ENCODE assay signal across 2 cellular contexts in the genomic region with DNA sequence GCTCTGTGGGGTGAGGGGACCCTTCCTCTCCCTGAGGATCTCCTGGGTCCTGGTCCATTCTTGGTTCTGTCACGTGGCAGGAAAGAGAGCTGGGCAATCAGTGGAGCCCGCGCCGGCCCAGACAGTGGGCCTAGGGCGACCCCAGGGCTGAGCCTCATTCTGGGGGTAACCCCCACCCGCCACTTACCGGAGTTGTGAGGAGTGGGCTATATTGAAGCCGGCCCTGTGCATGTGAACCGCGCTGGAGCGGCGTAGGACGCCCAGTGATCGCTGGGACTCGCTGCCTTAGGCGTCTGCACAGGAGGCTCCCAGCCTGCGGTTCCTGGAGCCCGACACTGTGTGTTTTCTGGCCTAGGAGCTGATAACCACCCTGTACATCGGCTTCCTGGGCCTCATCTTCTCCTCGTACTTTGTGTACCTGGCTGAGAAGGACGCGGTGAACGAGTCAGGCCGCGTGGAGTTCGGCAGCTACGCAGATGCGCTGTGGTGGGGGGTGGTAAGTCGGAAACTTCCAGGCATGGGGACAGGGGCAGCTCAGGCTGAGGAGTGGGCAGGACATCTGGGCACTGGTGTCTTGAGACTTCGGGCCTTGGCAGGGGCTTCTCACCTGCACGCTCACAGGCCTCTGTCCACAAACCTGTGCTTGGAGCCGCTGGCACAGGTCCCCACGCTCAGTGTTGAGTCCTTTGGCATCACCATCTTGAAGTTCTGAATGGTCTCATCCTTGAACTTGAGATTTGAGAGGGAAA.
TF ChIP-seq lines count a peak whose summit lies in the region.

No MANE protein-coding gene starts in this region.

TF ChIP-seq in H1, 55 proteins besides CTCF, POLR2A, EP300 and RAD21:
- TF ChIP-seq SP4 (IDR thresholded peaks at IDR 0.05; ENCODE audit: low read length): no peak
- TF ChIP-seq EZH2 (IDR thresholded peaks at IDR 0.05; ENCODE audit: low read depth, low read length, severe bottlenecking): no peak
- TF ChIP-seq, protein P1, sequence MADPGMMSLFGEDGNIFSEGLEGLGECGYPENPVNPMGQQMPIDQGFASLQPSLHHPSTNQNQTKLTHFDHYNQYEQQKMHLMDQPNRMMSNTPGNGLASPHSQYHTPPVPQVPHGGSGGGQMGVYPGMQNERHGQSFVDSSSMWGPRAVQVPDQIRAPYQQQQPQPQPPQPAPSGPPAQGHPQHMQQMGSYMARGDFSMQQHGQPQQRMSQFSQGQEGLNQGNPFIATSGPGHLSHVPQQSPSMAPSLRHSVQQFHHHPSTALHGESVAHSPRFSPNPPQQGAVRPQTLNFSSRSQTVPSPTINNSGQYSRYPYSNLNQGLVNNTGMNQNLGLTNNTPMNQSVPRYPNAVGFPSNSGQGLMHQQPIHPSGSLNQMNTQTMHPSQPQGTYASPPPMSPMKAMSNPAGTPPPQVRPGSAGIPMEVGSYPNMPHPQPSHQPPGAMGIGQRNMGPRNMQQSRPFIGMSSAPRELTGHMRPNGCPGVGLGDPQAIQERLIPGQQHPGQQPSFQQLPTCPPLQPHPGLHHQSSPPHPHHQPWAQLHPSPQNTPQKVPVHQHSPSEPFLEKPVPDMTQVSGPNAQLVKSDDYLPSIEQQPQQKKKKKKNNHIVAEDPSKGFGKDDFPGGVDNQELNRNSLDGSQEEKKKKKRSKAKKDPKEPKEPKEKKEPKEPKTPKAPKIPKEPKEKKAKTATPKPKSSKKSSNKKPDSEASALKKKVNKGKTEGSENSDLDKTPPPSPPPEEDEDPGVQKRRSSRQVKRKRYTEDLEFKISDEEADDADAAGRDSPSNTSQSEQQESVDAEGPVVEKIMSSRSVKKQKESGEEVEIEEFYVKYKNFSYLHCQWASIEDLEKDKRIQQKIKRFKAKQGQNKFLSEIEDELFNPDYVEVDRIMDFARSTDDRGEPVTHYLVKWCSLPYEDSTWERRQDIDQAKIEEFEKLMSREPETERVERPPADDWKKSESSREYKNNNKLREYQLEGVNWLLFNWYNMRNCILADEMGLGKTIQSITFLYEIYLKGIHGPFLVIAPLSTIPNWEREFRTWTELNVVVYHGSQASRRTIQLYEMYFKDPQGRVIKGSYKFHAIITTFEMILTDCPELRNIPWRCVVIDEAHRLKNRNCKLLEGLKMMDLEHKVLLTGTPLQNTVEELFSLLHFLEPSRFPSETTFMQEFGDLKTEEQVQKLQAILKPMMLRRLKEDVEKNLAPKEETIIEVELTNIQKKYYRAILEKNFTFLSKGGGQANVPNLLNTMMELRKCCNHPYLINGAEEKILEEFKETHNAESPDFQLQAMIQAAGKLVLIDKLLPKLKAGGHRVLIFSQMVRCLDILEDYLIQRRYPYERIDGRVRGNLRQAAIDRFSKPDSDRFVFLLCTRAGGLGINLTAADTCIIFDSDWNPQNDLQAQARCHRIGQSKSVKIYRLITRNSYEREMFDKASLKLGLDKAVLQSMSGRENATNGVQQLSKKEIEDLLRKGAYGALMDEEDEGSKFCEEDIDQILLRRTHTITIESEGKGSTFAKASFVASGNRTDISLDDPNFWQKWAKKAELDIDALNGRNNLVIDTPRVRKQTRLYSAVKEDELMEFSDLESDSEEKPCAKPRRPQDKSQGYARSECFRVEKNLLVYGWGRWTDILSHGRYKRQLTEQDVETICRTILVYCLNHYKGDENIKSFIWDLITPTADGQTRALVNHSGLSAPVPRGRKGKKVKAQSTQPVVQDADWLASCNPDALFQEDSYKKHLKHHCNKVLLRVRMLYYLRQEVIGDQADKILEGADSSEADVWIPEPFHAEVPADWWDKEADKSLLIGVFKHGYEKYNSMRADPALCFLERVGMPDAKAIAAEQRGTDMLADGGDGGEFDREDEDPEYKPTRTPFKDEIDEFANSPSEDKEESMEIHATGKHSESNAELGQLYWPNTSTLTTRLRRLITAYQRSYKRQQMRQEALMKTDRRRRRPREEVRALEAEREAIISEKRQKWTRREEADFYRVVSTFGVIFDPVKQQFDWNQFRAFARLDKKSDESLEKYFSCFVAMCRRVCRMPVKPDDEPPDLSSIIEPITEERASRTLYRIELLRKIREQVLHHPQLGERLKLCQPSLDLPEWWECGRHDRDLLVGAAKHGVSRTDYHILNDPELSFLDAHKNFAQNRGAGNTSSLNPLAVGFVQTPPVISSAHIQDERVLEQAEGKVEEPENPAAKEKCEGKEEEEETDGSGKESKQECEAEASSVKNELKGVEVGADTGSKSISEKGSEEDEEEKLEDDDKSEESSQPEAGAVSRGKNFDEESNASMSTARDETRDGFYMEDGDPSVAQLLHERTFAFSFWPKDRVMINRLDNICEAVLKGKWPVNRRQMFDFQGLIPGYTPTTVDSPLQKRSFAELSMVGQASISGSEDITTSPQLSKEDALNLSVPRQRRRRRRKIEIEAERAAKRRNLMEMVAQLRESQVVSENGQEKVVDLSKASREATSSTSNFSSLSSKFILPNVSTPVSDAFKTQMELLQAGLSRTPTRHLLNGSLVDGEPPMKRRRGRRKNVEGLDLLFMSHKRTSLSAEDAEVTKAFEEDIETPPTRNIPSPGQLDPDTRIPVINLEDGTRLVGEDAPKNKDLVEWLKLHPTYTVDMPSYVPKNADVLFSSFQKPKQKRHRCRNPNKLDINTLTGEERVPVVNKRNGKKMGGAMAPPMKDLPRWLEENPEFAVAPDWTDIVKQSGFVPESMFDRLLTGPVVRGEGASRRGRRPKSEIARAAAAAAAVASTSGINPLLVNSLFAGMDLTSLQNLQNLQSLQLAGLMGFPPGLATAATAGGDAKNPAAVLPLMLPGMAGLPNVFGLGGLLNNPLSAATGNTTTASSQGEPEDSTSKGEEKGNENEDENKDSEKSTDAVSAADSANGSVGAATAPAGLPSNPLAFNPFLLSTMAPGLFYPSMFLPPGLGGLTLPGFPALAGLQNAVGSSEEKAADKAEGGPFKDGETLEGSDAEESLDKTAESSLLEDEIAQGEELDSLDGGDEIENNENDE (IDR thresholded peaks at IDR 0.05; ENCODE audit: insufficient replicate concordance, low read length): no peak
- TF ChIP-seq TEAD4 (IDR thresholded peaks at IDR 0.05; ENCODE audit: low read depth, low read length): no peak
- TF ChIP-seq RNF2 (IDR thresholded peaks at IDR 0.05; ENCODE audit: borderline replicate concordance, low read depth, low read length, missing control alignments, poor library complexity, severe bottlenecking): no peak
- TF ChIP-seq FOSL1 (IDR thresholded peaks at IDR 0.05; ENCODE audit: insufficient read depth, low read depth, low read length): no peak
- TF ChIP-seq TCF12 (IDR thresholded peaks at IDR 0.05; ENCODE audit: low read depth, low read length): no peak
- no peak for TF ChIP-seq GABPA (IDR thresholded peaks at IDR 0.05; ENCODE audit: borderline replicate concordance, insufficient read depth, low read length)
- no peak for TF ChIP-seq SAP30 (IDR thresholded peaks at IDR 0.05; ENCODE audit: insufficient read depth, insufficient replicate concordance, low read length)
- no peak for TF ChIP-seq RFX5 (IDR thresholded peaks at IDR 0.05; ENCODE audit: borderline replicate concordance, low read depth, low read length)
- no peak for TF ChIP-seq HDAC6 (IDR thresholded peaks at IDR 0.05; ENCODE audit: low read depth, low read length)
- TF ChIP-seq MAFK (IDR thresholded peaks at IDR 0.05; ENCODE audit: low read depth, low read length): no peak
- TF ChIP-seq CHD1 (IDR thresholded peaks at IDR 0.05; ENCODE audit: low read depth, low read length): no peak

TF ChIP-seq in HepG2, 621 proteins besides CTCF, POLR2A, EP300 and RAD21:
- TF ChIP-seq MATR3 (CRISPR knock-in tag; IDR thresholded peaks at IDR 0.05): no peak
- no peak for TF ChIP-seq MAFK (conservative IDR thresholded peaks at IDR 0.05 in 1 of 2, IDR thresholded peaks at IDR 0.05 in 1 of 2; ENCODE audit: low read length in 2 of 2)
- no peak for TF ChIP-seq TBX3 (IDR thresholded peaks at IDR 0.05; ENCODE audit: borderline replicate concordance)
- no peak for TF ChIP-seq ZNF20 (CRISPR knock-in tag; IDR thresholded peaks at IDR 0.05)
- no peak for TF ChIP-seq CBFB (CRISPR knock-in tag; IDR thresholded peaks at IDR 0.05)
- TF ChIP-seq ZNF17 (CRISPR knock-in tag; IDR thresholded peaks at IDR 0.05): no peak
- TF ChIP-seq ZNF510 (CRISPR knock-in tag; IDR thresholded peaks at IDR 0.05; ENCODE audit: low read depth): no peak
- no peak for TF ChIP-seq ZNF782 (CRISPR knock-in tag; IDR thresholded peaks at IDR 0.05; ENCODE audit: borderline replicate concordance)
- no peak for TF ChIP-seq ARNT2 (CRISPR knock-in tag; IDR thresholded peaks at IDR 0.05; ENCODE audit: low read depth)
- TF ChIP-seq, protein P2, sequence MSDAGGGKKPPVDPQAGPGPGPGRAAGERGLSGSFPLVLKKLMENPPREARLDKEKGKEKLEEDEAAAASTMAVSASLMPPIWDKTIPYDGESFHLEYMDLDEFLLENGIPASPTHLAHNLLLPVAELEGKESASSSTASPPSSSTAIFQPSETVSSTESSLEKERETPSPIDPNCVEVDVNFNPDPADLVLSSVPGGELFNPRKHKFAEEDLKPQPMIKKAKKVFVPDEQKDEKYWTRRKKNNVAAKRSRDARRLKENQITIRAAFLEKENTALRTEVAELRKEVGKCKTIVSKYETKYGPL (CRISPR knock-in tag; IDR thresholded peaks at IDR 0.05): no peak
- no peak for TF ChIP-seq ZC3H4 (CRISPR knock-in tag; IDR thresholded peaks at IDR 0.05; ENCODE audit: borderline replicate concordance)
- no peak for TF ChIP-seq SP4 (CRISPR knock-in tag; IDR thresholded peaks at IDR 0.05)
- no peak for TF ChIP-seq POGZ (CRISPR knock-in tag; IDR thresholded peaks at IDR 0.05)
- TF ChIP-seq ZNF362 (CRISPR knock-in tag; IDR thresholded peaks at IDR 0.05; ENCODE audit: borderline replicate concordance): no peak
- no peak for TF ChIP-seq ATF1 (CRISPR knock-in tag; IDR thresholded peaks at IDR 0.05)
- no peak for TF ChIP-seq MIER2 (CRISPR knock-in tag; IDR thresholded peaks at IDR 0.05)
- TF ChIP-seq ZMYM2 (CRISPR knock-in tag; IDR thresholded peaks at IDR 0.05): no peak
- no peak for TF ChIP-seq ARID5B (CRISPR knock-in tag; IDR thresholded peaks at IDR 0.05)
